ENCODE assay signal across 17 cellular contexts in genomic region chr15:69784808-69785550, GRCh38.
DNase-seq lines count a peak whose midpoint lies in the region; TF ChIP-seq lines count a peak whose summit lies in the region.
"Had no signal": no experiment of that assay in that cellular context is flagged by ENCODE, and none has a peak within 500 bp of the region (broad histone marks: within the 10 kb centered on the region; RNA-seq: fewer than 3 reads in every experiment).

No MANE protein-coding gene starts in this region.

- H2BK20ac ChIP-seq in H9 (ENCODE audit: low read depth, low read length, poor library complexity, severe bottlenecking) = no peak overlapping the region

- H2BK120ac ChIP-seq in H9 (ENCODE audit: low read depth, low read length, poor library complexity, severe bottlenecking) = no peak overlapping the region

- H3K18ac ChIP-seq in H9 (ENCODE audit: insufficient read length, low read depth, low read length) = no peak overlapping the region

- no peaks in the 10 kb centered on the region for H4K20me1 ChIP-seq in H9 (ENCODE audit: control insufficient read depth, insufficient read depth, insufficient read length)

- H3K36me3 ChIP-seq in adipocyte (ENCODE audit: control insufficient read depth, insufficient read depth, low read length, severe bottlenecking) = no peaks in the 10 kb centered on the region
- H3K36me3 ChIP-seq: heart left ventricle had no signal

- H3K36me3 Mint-ChIP-seq in H9 (ENCODE audit: insufficient read depth in 1 of 3, low read depth in 3 of 3) = no peaks in the 10 kb centered on the region
- H3K36me3 Mint-ChIP-seq: naive thymus-derived CD8-positive, alpha-beta T cell had no signal

- peak; percentile 31 for DNase-seq in A172 (ENCODE audit: low spot score)
- DNase-seq in GM04504 (ENCODE audit: low read depth) = peak; percentile 21
- DNase-seq in adipocyte (ENCODE audit: low read depth) = peak; percentile 33
- peak; percentile 29 for DNase-seq in islet precursor cell
- DNase-seq in H9 = no peak
- DNase-seq in GM20000 (ENCODE audit: low spot score) = no peak
- DNase-seq in NCI-H69 (lab: John Stamatoyannopoulos, UW) = no peak
- DNase-seq in NCI-H2107 treated with DMSO at 0.1 percent for 48 hours (lab: John Stamatoyannopoulos, UW; ENCODE audit: unreplicated experiment) = no peak
- DNase-seq: activated CD4-positive, CD25-positive, alpha-beta regulatory T cell; activated CD8-positive, alpha-beta memory T cell treated with anti-CD3 and anti-CD28 coated beads, Interleukin-2, amount 50 U/mL, for 4 hours; activated gamma-delta T cell; heart left ventricle; naive thymus-derived CD8-positive, alpha-beta T cell; NCI-H226; T-helper 17 cell had no signal

- H3K23ac ChIP-seq in H9 (ENCODE audit: insufficient read length, low read depth, low read length) = no peak overlapping the region

- H3K9me3 Mint-ChIP-seq in H9 = no peaks in the 10 kb centered on the region
- H3K9me3 Mint-ChIP-seq: dendritic cell treated with granulocyte-macrophage colony-stimulating factor and Interleukin-4, amounts not matched to agents 40 ng/mL and 50 ng/mL, for 4 days; naive thymus-derived CD8-positive, alpha-beta T cell had no signal

- no peak overlapping the region for H2BK5ac ChIP-seq in H9 (ENCODE audit: insufficient read length, low read length)

- peaks cover 6% of the 10 kb centered on the region for H3K27me3 Mint-ChIP-seq in H9 (ENCODE audit: low read depth)

- no peak overlapping the region for H4K8ac ChIP-seq in H9 (replicated peaks; ENCODE audit: insufficient read length, low read depth, low read length)

- H2AK5ac ChIP-seq in H9 (ENCODE audit: insufficient read length, low read length) = no peak overlapping the region

- no peak overlapping the region for H2BK12ac ChIP-seq in H9 (ENCODE audit: insufficient read length, low read depth, low read length)

- no peak overlapping the region for H3K56ac ChIP-seq in H9 (ENCODE audit: insufficient read length, low read depth, low read length)

- H2AFZ ChIP-seq in H9 (ENCODE audit: low read length) = no peak overlapping the region

- no peak overlapping the region for H3K9ac ChIP-seq in adipocyte (ENCODE audit: low read length)
- H3K9ac ChIP-seq in H9 (ENCODE audit: extremely low read depth, insufficient read length, low read length) = no peak overlapping the region

- H3K27ac Mint-ChIP-seq in H9 = no peak overlapping the region
- H3K27ac Mint-ChIP-seq: dendritic cell treated with granulocyte-macrophage colony-stimulating factor and Interleukin-4, amounts not matched to agents 40 ng/mL and 50 ng/mL, for 4 days; T-helper 17 cell had no signal

- H3K79me2 ChIP-seq in H9 (ENCODE audit: insufficient read depth, low read length) = no peaks in the 10 kb centered on the region

- H4K91ac ChIP-seq in H9 (ENCODE audit: insufficient read length, low read depth, low read length) = no peak overlapping the region

- no peaks in the 10 kb centered on the region for H3K27me3 ChIP-seq in adipocyte (replicated peaks; ENCODE audit: control insufficient read depth, insufficient read depth, low read length)
- no peaks in the 10 kb centered on the region for H3K27me3 ChIP-seq in H9 (ENCODE audit: insufficient read depth, low read length)

- H3K4me1 ChIP-seq in adipocyte (ENCODE audit: control insufficient read depth, insufficient read depth, low read length) (peaks cover 14% of the 10 kb centered on the region), H9 (ENCODE audit: insufficient read depth, low read length) (no peaks in the 10 kb centered on the region)

- H3K79me1 ChIP-seq in H9 (ENCODE audit: insufficient read depth, low read depth, low read length, poor library complexity, severe bottlenecking) = no peaks in the 10 kb centered on the region

- H3K4me3 ChIP-seq in adipocyte (ENCODE audit: low read length) = peak overlapping the region; percentile 7
- H3K4me3 ChIP-seq: heart left ventricle, lung had no signal

- peaks cover 4 to 9% of the 10 kb centered on the region in 2 experiments; a peak in 3 of 4 replicates for H3K4me1 Mint-ChIP-seq in H9

- no peak overlapping the region for H4K5ac ChIP-seq in H9 (ENCODE audit: insufficient read length, low read depth, low read length)

- TF ChIP-seq CTCF in H9 (conservative IDR thresholded peaks at IDR 0.05) = no peak
- TF ChIP-seq CTCF in GM20000 (IDR thresholded peaks at IDR 0.05; ENCODE audit: extremely low read depth, missing control alignments) = no peak

- H3K9me3 ChIP-seq in adipocyte (ENCODE audit: control insufficient read depth, low read length) (no peaks in the 10 kb centered on the region), H9 (ENCODE audit: control insufficient read depth, low read depth, low read length) (no peaks in the 10 kb centered on the region)
- H3K9me3 ChIP-seq: heart left ventricle had no signal

- no peak overlapping the region for H3K4me2 ChIP-seq in H9 (ENCODE audit: insufficient read depth, insufficient read length, low read length)

- H3T11ph ChIP-seq in H9 (ENCODE audit: low read length) = no peak overlapping the region

- no peak overlapping the region for H3K14ac ChIP-seq in H9 (ENCODE audit: insufficient read depth, low read length)

- H3K23me2 ChIP-seq in H9 (ENCODE audit: insufficient read length, low read depth, low read length, poor library complexity, severe bottlenecking) = no peaks in the 10 kb centered on the region

- no peak overlapping the region for H3K4ac ChIP-seq in H9 (ENCODE audit: low read depth, low read length)

- no peak overlapping the region for H3K27ac ChIP-seq in H9 (ENCODE audit: insufficient read length, low read depth, low read length)
- H3K27ac ChIP-seq: heart left ventricle had no signal

- H2BK15ac ChIP-seq in H9 (ENCODE audit: low read depth, low read length) = no peak overlapping the region

- WGBS in H9 (ENCODE audit: extremely low coverage, insufficient read length, low lambda C conversion rate) = no CpG with 5 or more reads among the region's 5 CpGs

- no peak overlapping the region for H3K4me3 Mint-ChIP-seq in H9
- H3K4me3 Mint-ChIP-seq: dendritic cell treated with granulocyte-macrophage colony-stimulating factor and Interleukin-4, amounts not matched to agents 40 ng/mL and 50 ng/mL, for 4 days; T-helper 17 cell had no signal

Comparison
In these comparisons a context has a peak if more than half of its experiments do, and no peak if none do; other contexts are left out.
1. DNase-seq: peak in A172 (single experiment), GM04504 (single experiment), adipocyte (single experiment) and islet precursor cell (single experiment); none in H9 (single experiment), GM20000 (single experiment), NCI-H69 (single experiment) and NCI-H2107 treated with DMSO at 0.1 percent for 48 hours (single experiment).